Comparison of ENCODE assay signal across 18 cellular contexts in genomic region chr3:196985298-196985697, GRCh38.
"Had no signal": no experiment of that assay in that cellular context is flagged by ENCODE, and none has a peak within 500 bp of the region (broad histone marks: within the 10 kb centered on the region; RNA-seq: fewer than 3 reads in every experiment).

No MANE protein-coding gene starts in this region.

- DNase-seq: caudate nucleus; effector CD4-positive, alpha-beta T cell; endodermal cell; erythroblast; foreskin melanocyte; hypothalamus; kidney; mammary epithelial cell; naive thymus-derived CD8-positive, alpha-beta T cell; stimulated activated CD4-positive, alpha-beta T cell treated with anti-CD3 and anti-CD28 coated beads, Interleukin-4, amount 100 ng/mL, for 4 hours; stimulated activated naive B cell treated with anti-CD40 and anti-IgM and Interleukin-4, amounts not matched to agents 10 μg/mL and 1 μg/mL and 100 μg/mL, for 72 hours; stimulated activated naive CD8-positive, alpha-beta T cell treated with anti-CD3 and anti-CD28 coated beads, Interleukin-15, amount 100 ng/mL, for 72 hours; testis had no signal

- H3K27ac ChIP-seq: coronary artery, heart left ventricle, neutrophil, right lobe of liver, testis, tibial nerve had no signal

- H3K9me3 ChIP-seq: neutrophil, right lobe of liver, testis had no signal

- H3K27me3 ChIP-seq: right lobe of liver, testis had no signal

- ATAC-seq: heart left ventricle; naive thymus-derived CD8-positive, alpha-beta T cell; right lobe of liver; stimulated activated naive B cell treated with anti-CD40 and anti-IgM and Interleukin-4, amounts not matched to agents 10 μg/mL and 1 μg/mL and 100 μg/mL, for 72 hours; stimulated activated naive CD8-positive, alpha-beta T cell treated with anti-CD3 and anti-CD28 coated beads, Interleukin-15, amount 100 ng/mL, for 72 hours had no signal

- H3K4me1 ChIP-seq: right lobe of liver, tibial nerve had no signal

- H3K36me3 ChIP-seq: heart left ventricle, neutrophil, right lobe of liver, tibial nerve had no signal

- H3K4me3 ChIP-seq: coronary artery, heart left ventricle, right lobe of liver, testis, tibial nerve had no signal
